Comparison of ENCODE assay signal across 8 cellular contexts in the genomic region with DNA sequence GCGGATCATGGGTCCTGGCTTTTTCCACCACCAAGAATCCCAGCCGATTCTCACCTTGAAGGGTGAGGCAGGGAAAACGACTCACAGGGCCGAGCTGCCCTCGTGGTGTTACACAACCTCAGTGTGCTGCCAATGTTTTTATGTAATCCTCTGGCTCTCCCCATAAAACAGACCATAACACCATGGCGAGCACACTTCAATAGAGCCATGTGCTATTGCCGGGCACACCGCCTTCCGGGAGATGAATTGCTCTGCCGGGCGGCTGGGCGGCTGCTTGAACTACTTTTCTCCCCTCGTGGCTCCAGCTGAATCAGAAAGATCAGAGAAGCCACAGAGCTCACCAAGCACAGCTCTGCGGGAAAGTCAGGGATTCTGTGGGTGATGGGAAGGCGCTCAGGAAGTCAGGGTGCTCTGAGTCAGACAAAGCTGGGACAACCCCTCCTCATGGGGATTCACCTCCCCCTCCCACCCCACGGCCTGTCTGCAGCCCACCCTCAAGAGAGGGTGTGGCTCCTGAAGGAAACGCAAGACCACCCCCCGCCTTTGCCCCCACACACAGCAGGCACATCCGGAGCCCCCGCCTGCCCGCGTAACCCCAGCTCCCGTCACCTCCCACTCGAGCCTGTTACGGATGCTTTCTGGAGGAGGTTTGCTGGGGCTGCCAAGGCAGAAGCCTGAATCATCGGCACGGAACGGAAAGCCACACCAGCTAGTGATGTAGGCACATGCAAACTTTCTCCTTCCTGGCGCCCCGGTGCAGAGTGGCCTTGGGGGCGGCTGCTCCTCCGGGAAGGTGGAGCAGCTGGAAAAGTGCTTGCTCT.
DNase-seq lines count a peak whose midpoint lies in the region; ATAC-seq and TF ChIP-seq lines count a peak whose summit lies in the region.

No MANE protein-coding gene starts in this region.

- TF ChIP-seq CTCF in AG09309 (IDR thresholded peaks at IDR 0.05; ENCODE audit: control insufficient read depth, insufficient read depth, low read depth, low read length, missing control alignments) (no peak), LNCaP clone FGC (IDR thresholded peaks at IDR 0.05; ENCODE audit: control insufficient read depth, extremely low read depth, insufficient read depth) (no peak)

- ATAC-seq in HG03108 (IDR thresholded peaks at IDR 0.05; ENCODE audit: unreplicated experiment): no peak

- DNase-seq in AG09309 (ENCODE audit: low read depth) (peak; percentile 82), LNCaP clone FGC (ENCODE audit: low read depth) (peak; percentile 71), inferior parietal cortex (ENCODE audit: extremely low spot score) (peak; percentile 69), SHP77 (lab: John Stamatoyannopoulos, UW) (no peak), NCI-H345 treated with DMSO at 0.1 percent for 48 hours (lab: John Stamatoyannopoulos, UW; ENCODE audit: unreplicated experiment) (no peak)
- DNase-seq in activated naive CD8-positive, alpha-beta T cell treated with anti-CD3 and anti-CD28 coated beads, Interleukin-2, amount 50 U/mL, for 16 hours (ENCODE audit: low read depth, low spot score): peak; percentile 42
- DNase-seq in stimulated activated CD4-positive, alpha-beta T cell treated with anti-CD3 and anti-CD28 coated beads, Interleukin-4, amount 100 ng/mL, for 48 hours (ENCODE audit: low read depth in 2 of 2): peak; percentile 48 to 69

- H3K4me3 ChIP-seq in AG09309 (ENCODE audit: control insufficient read depth, low read depth, low read length): peak overlapping the region; percentile 43
- no peak overlapping the region for H3K4me3 ChIP-seq in LNCaP clone FGC (ENCODE audit: low read depth, low read length)

Comparison
In these comparisons a context has a peak if more than half of its experiments do, and no peak if none do; other contexts are left out.
1. DNase-seq: peak in AG09309 (single experiment), LNCaP clone FGC (single experiment), activated naive CD8-positive, alpha-beta T cell treated with anti-CD3 and anti-CD28 coated beads, Interleukin-2, amount 50 U/mL, for 16 hours (single experiment), inferior parietal cortex (single experiment) and stimulated activated CD4-positive, alpha-beta T cell treated with anti-CD3 and anti-CD28 coated beads, Interleukin-4, amount 100 ng/mL, for 48 hours (2 of 2); none in SHP77 (0 of 2) and NCI-H345 treated with DMSO at 0.1 percent for 48 hours (single experiment).